ENCODE assay signal across 19 cellular contexts in genomic region chr6:87341899-87342298, GRCh38. TPM values are rescaled to one million over a fixed set of nuclear protein-coding genes. Genes with fewer than 3 reads are reported as not detected.
DNase-seq lines count a peak whose midpoint lies in the region; ATAC-seq and TF ChIP-seq lines count a peak whose summit lies in the region.
"Had no signal": no experiment of that assay in that cellular context is flagged by ENCODE, and none has a peak within 500 bp of the region (broad histone marks: within the 10 kb centered on the region; RNA-seq: fewer than 3 reads in every experiment).

No MANE protein-coding gene starts in this region.

- TF ChIP-seq POLR2A in suprapubic skin (IDR thresholded peaks at IDR 0.05) = no peak

- no peak overlapping the region for H3K9ac ChIP-seq in SK-N-SH

- POLR2A ChIA-PET in SK-N-SH (lab: Yijun Ruan, JAX) = no interaction called here

- H3K4me1 ChIP-seq in suprapubic skin = no peaks in the 10 kb centered on the region
- H3K4me1 ChIP-seq in SK-N-SH (ENCODE audit: control insufficient read depth in 1 of 2, insufficient read depth in 2 of 2, low read depth in 1 of 2, low read length in 1 of 2) = no peaks in the 10 kb centered on the region

- 97% methylated on average over 1 of the region's 1 CpG for WGBS in suprapubic skin
- WGBS in SK-N-SH (ENCODE audit: low lambda C conversion rate) = 100% methylated on average over 1 of the region's 1 CpG

- H3K36me3 Mint-ChIP-seq in activated T-cell treated with anti-CD3 and anti-CD28 coated beads, Interleukin-2, amount 50 U/mL, for 72 hours (ENCODE audit: insufficient read depth in 2 of 2) = no peaks in the 10 kb centered on the region

- CTCF ChIA-PET in SK-N-SH (lab: Yijun Ruan, JAX) = interaction anchor here (0.6 to 2.7 kb wide), 2 partner anchors 20 to 1795 kb away, joined by 3 to 13 read pairs; partner anchors contain the start of gene SMIM8

- H2AFZ ChIP-seq in SK-N-SH (ENCODE audit: low read depth) = no peak overlapping the region

- H3K4me3 Mint-ChIP-seq in activated T-cell treated with anti-CD3 and anti-CD28 coated beads, Interleukin-2, amount 50 U/mL, for 72 hours = no peak overlapping the region
- H3K4me3 Mint-ChIP-seq: activated CD4-positive, alpha-beta memory T cell treated with anti-CD3 and anti-CD28 coated beads for 36 hours; CD14-positive monocyte; central memory CD8-positive, alpha-beta T cell; stimulated activated naive CD8-positive, alpha-beta T cell treated with anti-CD3 and anti-CD28 coated beads, Interleukin-15, Interleukin-2, amounts not matched to agents 100 ng/mL and 50 ng/mL, for 24 hours had no signal

- DNase-seq in kidney tubule cell (ENCODE audit: low spot score) (peak; percentile 20), suprapubic skin (ENCODE audit: low spot score in 2 of 2) (no peak), NOMO-1 treated with DMSO at 0.1 percent for 48 hours (lab: John Stamatoyannopoulos, UW; ENCODE audit: unreplicated experiment) (no peak), SK-N-SH (no peak)
- no peak for DNase-seq in activated T-cell treated with anti-CD3 and anti-CD28 coated beads, Interleukin-2, amount 50 U/mL, for 72 hours
- DNase-seq: activated CD4-positive, alpha-beta memory T cell treated with anti-CD3 and anti-CD28 coated beads for 36 hours; activated naive CD4-positive, alpha-beta T cell; Karpas-422; mammary epithelial cell; NCI-H2107; stimulated activated CD4-positive, alpha-beta T cell treated with anti-CD3 and anti-CD28 coated beads, Interleukin-1b, Interleukin-23, amount 100 ng/mL, for 48 hours had no signal

- no peaks in the 10 kb centered on the region for H4K20me1 ChIP-seq in SK-N-SH (ENCODE audit: insufficient read depth)

- TF ChIP-seq CTCF in suprapubic skin (IDR thresholded peaks at IDR 0.05) = no peak
- TF ChIP-seq CTCF in SK-N-SH (IDR thresholded peaks at IDR 0.05) = no peak

- TF ChIP-seq RAD21 in SK-N-SH (IDR thresholded peaks at IDR 0.05; ENCODE audit: low read length) = no peak

- ATAC-seq in GM18870 (IDR thresholded peaks at IDR 0.05; ENCODE audit: unreplicated experiment) = peak; percentile 97
- ATAC-seq in GM21529 (IDR thresholded peaks at IDR 0.05; ENCODE audit: unreplicated experiment) = peak; percentile 90
- ATAC-seq in HG03064 (IDR thresholded peaks at IDR 0.05; ENCODE audit: low read depth, unreplicated experiment) = peak; percentile 94
- ATAC-seq in activated T-cell treated with anti-CD3 and anti-CD28 coated beads, Interleukin-2, amount 50 U/mL, for 72 hours (replicated peaks in 1 of 2) = no peak
- ATAC-seq: HCT116 had no signal

- H3K27ac ChIP-seq in suprapubic skin = no peak overlapping the region
- H3K27ac ChIP-seq in SK-N-SH (ENCODE audit: low read depth in 2 of 2, low read length in 1 of 2) = no peak overlapping the region

- H3K27me3 Mint-ChIP-seq in activated T-cell treated with anti-CD3 and anti-CD28 coated beads, Interleukin-2, amount 50 U/mL, for 72 hours (ENCODE audit: low read depth) = no peaks in the 10 kb centered on the region
- H3K27me3 Mint-ChIP-seq: activated CD4-positive, alpha-beta memory T cell treated with anti-CD3 and anti-CD28 coated beads for 36 hours; central memory CD8-positive, alpha-beta T cell; stimulated activated naive CD8-positive, alpha-beta T cell treated with anti-CD3 and anti-CD28 coated beads, Interleukin-15, Interleukin-2, amounts not matched to agents 100 ng/mL and 50 ng/mL, for 24 hours had no signal

- H3K36me3 ChIP-seq in suprapubic skin (no peaks in the 10 kb centered on the region), SK-N-SH (replicated peaks in 1 of 2; ENCODE audit: control insufficient read depth in 1 of 2, insufficient read depth in 2 of 2, low read length in 1 of 2) (peaks cover 0 to 6% of the 10 kb centered on the region in 2 experiments)

- no peak for TF ChIP-seq EP300 in suprapubic skin (IDR thresholded peaks at IDR 0.05)
- no peak for TF ChIP-seq EP300 in SK-N-SH (IDR thresholded peaks at IDR 0.05; ENCODE audit: borderline replicate concordance in 1 of 2, low read depth in 1 of 2, low read length in 1 of 2)

- H3K27ac Mint-ChIP-seq in activated T-cell treated with anti-CD3 and anti-CD28 coated beads, Interleukin-2, amount 50 U/mL, for 72 hours = no peak overlapping the region
- H3K27ac Mint-ChIP-seq: activated CD4-positive, alpha-beta memory T cell treated with anti-CD3 and anti-CD28 coated beads for 36 hours; stimulated activated naive CD8-positive, alpha-beta T cell treated with anti-CD3 and anti-CD28 coated beads, Interleukin-15, Interleukin-2, amounts not matched to agents 100 ng/mL and 50 ng/mL, for 24 hours had no signal

- H3K4me3 ChIP-seq in suprapubic skin = no peak overlapping the region
- H3K4me3 ChIP-seq in SK-N-SH (ENCODE audit: low read depth in 2 of 2, low read length in 1 of 2) = no peak overlapping the region

- no peak overlapping the region for H3K4me2 ChIP-seq in SK-N-SH

- H3K9me3 Mint-ChIP-seq in activated T-cell treated with anti-CD3 and anti-CD28 coated beads, Interleukin-2, amount 50 U/mL, for 72 hours = no peaks in the 10 kb centered on the region
- H3K9me3 Mint-ChIP-seq: activated CD4-positive, alpha-beta memory T cell treated with anti-CD3 and anti-CD28 coated beads for 36 hours; CD14-positive monocyte; central memory CD8-positive, alpha-beta T cell; stimulated activated naive CD8-positive, alpha-beta T cell treated with anti-CD3 and anti-CD28 coated beads, Interleukin-15, Interleukin-2, amounts not matched to agents 100 ng/mL and 50 ng/mL, for 24 hours had no signal

- H3K9me3 ChIP-seq in suprapubic skin (no peaks in the 10 kb centered on the region), SK-N-SH (no peaks in the 10 kb centered on the region)

- no peaks in the 10 kb centered on the region for H3K79me2 ChIP-seq in SK-N-SH (ENCODE audit: insufficient read depth)

- H3K9me2 ChIP-seq in SK-N-SH = no peaks in the 10 kb centered on the region

- H3F3A ChIP-seq in SK-N-SH (replicated peaks; ENCODE audit: insufficient read depth) = no peaks in the 10 kb centered on the region

- peaks cover 5% of the 10 kb centered on the region for H3K4me1 Mint-ChIP-seq in activated T-cell treated with anti-CD3 and anti-CD28 coated beads, Interleukin-2, amount 50 U/mL, for 72 hours (ENCODE audit: low read depth)
- H3K4me1 Mint-ChIP-seq: CD14-positive monocyte; central memory CD8-positive, alpha-beta T cell had no signal

- H3K27me3 ChIP-seq in suprapubic skin (no peaks in the 10 kb centered on the region), SK-N-SH (ENCODE audit: insufficient read depth) (no peaks in the 10 kb centered on the region)

TF ChIP-seq in SK-N-SH, 30 proteins besides CTCF, POLR2A, EP300 and RAD21 (continues in another document):
- TF ChIP-seq MEF2A (IDR thresholded peaks at IDR 0.05; ENCODE audit: borderline replicate concordance, low read depth) = no peak
- no peak for TF ChIP-seq MAX (IDR thresholded peaks at IDR 0.05; ENCODE audit: low read depth)
- no peak for TF ChIP-seq IRF3 (IDR thresholded peaks at IDR 0.05; ENCODE audit: low read depth, low read length)
- no peak for TF ChIP-seq NFIC (IDR thresholded peaks at IDR 0.05; ENCODE audit: borderline replicate concordance)
- no peak for TF ChIP-seq ZBTB33 (IDR thresholded peaks at IDR 0.05; ENCODE audit: borderline replicate concordance, low read depth)

RNA-seq across cellular contexts. Expression of gene C6orf163, which starts 2.7 kb away (rescaled TPM):
- total RNA-seq in suprapubic skin = 10 to 100 TPM in 1 of 4 donors, 1 to 10 TPM in 3; 1.9 to 10.1 (median 3.0) TPM
- total RNA-seq in activated T-cell treated with anti-CD3 and anti-CD28 coated beads, Interleukin-2, amount 50 U/mL, for 72 hours = 1 to 10 TPM; 2.0 to 2.7 TPM
- polyA plus RNA-seq in SK-N-SH (2012; rRNA removed) = 0.49 and 0.54 TPM in 2 replicates
- polyA plus RNA-seq in SK-N-SH (2012; cell fraction: cytosol; rRNA removed) = 0.16 and 0.50 TPM in 2 replicates
- polyA plus RNA-seq in SK-N-SH (2012; cell fraction: nucleus; rRNA removed) = 1.2 and 2.3 TPM in 2 replicates

RNA-seq across cellular contexts. Expression of gene GJB7, which starts 12.8 kb away (rescaled TPM):
- total RNA-seq in suprapubic skin = 1 to 10 TPM in 1 of 4 donors, not detected in 3; 6.4 TPM
- total RNA-seq in activated T-cell treated with anti-CD3 and anti-CD28 coated beads, Interleukin-2, amount 50 U/mL, for 72 hours = not detected
- not detected in 2 replicates for polyA plus RNA-seq in SK-N-SH (2012; rRNA removed)
- not detected in 2 replicates for polyA plus RNA-seq in SK-N-SH (2012; cell fraction: cytosol; rRNA removed)
- polyA plus RNA-seq in SK-N-SH (2012; cell fraction: nucleus; rRNA removed) = not detected in 2 replicates
- total RNA-seq: activated CD4-positive, alpha-beta memory T cell treated with anti-CD3 and anti-CD28 coated beads for 36 hours; mammary epithelial cell had no signal
- polyA plus RNA-seq: CD14-positive monocyte, esophagus, mammary epithelial cell had no signal

RNA-seq across cellular contexts. Expression of gene SMIM8, which starts 19.5 kb away (rescaled TPM):
- 10 to 100 TPM in 2 of 4 donors, 1 to 10 TPM in 2; 5.2 to 23.3 (median 10.0) TPM for total RNA-seq in suprapubic skin
- 10 to 100 TPM in 1 of 2 donors, 1 to 10 TPM in 1; 8.4 to 14.5 TPM for total RNA-seq in activated T-cell treated with anti-CD3 and anti-CD28 coated beads, Interleukin-2, amount 50 U/mL, for 72 hours
- polyA plus RNA-seq in SK-N-SH (2012; rRNA removed) = 1.6 and 3.1 TPM in 2 replicates
- polyA plus RNA-seq in SK-N-SH (2012; cell fraction: cytosol; rRNA removed) = 2.9 and 4.4 TPM in 2 replicates
- 2.8 and 4.0 TPM in 2 replicates for polyA plus RNA-seq in SK-N-SH (2012; cell fraction: nucleus; rRNA removed)

Comparison
In these comparisons a context has a peak if more than half of its experiments do, and no peak if none do; other contexts are left out.
1. ATAC-seq: peak in GM18870 (single experiment), GM21529 (single experiment) and HG03064 (single experiment); none in activated T-cell treated with anti-CD3 and anti-CD28 coated beads, Interleukin-2, amount 50 U/mL, for 72 hours (0 of 2).